Comparison of ENCODE assay signal across 16 cellular contexts in genomic region chr17:36464765-36465088, GRCh38. TPM values are rescaled to one million over a fixed set of nuclear protein-coding genes. Genes with fewer than 3 reads are reported as not detected.
DNase-seq lines count a peak whose midpoint lies in the region; ATAC-seq lines count a peak whose summit lies in the region.
"Had no signal": no experiment of that assay in that cellular context is flagged by ENCODE, and none has a peak within 500 bp of the region (broad histone marks: within the 10 kb centered on the region; RNA-seq: fewer than 3 reads in every experiment).

No MANE protein-coding gene starts in this region.

- no peak overlapping the region for H2BK15ac ChIP-seq in neuronal stem cell (ENCODE audit: low read length)

- H3K4me2 ChIP-seq in neuronal stem cell (ENCODE audit: insufficient read depth, low read length, poor library complexity, severe bottlenecking), result no peak overlapping the region
- H3K4me2 ChIP-seq: A549, BLaER1 had no signal

- no peak overlapping the region for H3K27ac ChIP-seq in neuronal stem cell (replicated peaks; ENCODE audit: low read length)
- H3K27ac ChIP-seq: 22Rv1, A549, BLaER1 had no signal

- no CpG with 5 or more reads among the region's 21 CpGs for WGBS in neuronal stem cell (ENCODE audit: extremely low coverage in 2 of 2, insufficient read length in 2 of 2, insufficient replicate concordance in 1 of 2), 2 donors

- no peak overlapping the region for H3K4ac ChIP-seq in neuronal stem cell (ENCODE audit: low read length)

- no peaks in the 10 kb centered on the region for H3K36me3 ChIP-seq in neuronal stem cell (replicated peaks in 1 of 2; ENCODE audit: control insufficient read depth in 2 of 2, insufficient read depth in 2 of 2, low read length in 2 of 2)
- H3K36me3 ChIP-seq: BLaER1 had no signal

- no peak overlapping the region for H3K14ac ChIP-seq in neuronal stem cell (ENCODE audit: low read length)

- H3K79me1 ChIP-seq in neuronal stem cell (ENCODE audit: low read depth, low read length), result no peaks in the 10 kb centered on the region

- H3K23ac ChIP-seq in neuronal stem cell (ENCODE audit: low read depth, low read length, poor library complexity), result peak overlapping the region; percentile 23

- ATAC-seq in HG03378 (IDR thresholded peaks at IDR 0.05; ENCODE audit: unreplicated experiment) (no peak), GM19023 (IDR thresholded peaks at IDR 0.05; ENCODE audit: unreplicated experiment) (no peak)

- no peak overlapping the region for H3K9ac ChIP-seq in neuronal stem cell (ENCODE audit: low read depth, low read length, poor library complexity)
- H3K9ac ChIP-seq: BLaER1 had no signal

- no peak overlapping the region for H4K8ac ChIP-seq in neuronal stem cell (ENCODE audit: low read depth, low read length)

- H3K4me1 ChIP-seq in neuronal stem cell (ENCODE audit: control insufficient read depth in 2 of 2, insufficient read depth in 1 of 2, low read depth in 1 of 2, low read length in 2 of 2), result peaks cover 0 to 9% of the 10 kb centered on the region in 2 donors
- H3K4me1 ChIP-seq: A549 had no signal

- H3K18ac ChIP-seq in neuronal stem cell (ENCODE audit: low read length), result no peak overlapping the region

- no peak overlapping the region for H2BK120ac ChIP-seq in neuronal stem cell (ENCODE audit: low read depth, low read length)

- no peak overlapping the region for H2AFZ ChIP-seq in neuronal stem cell (ENCODE audit: low read length)

- peaks cover 0 to 39% (median 15%) of the 10 kb centered on the region in 3 experiments for H3K27me3 ChIP-seq in neuronal stem cell (ENCODE audit: control insufficient read depth in 3 of 3, insufficient read depth in 3 of 3, low read depth in 1 of 3, low read length in 3 of 3)
- H3K27me3 ChIP-seq: BLaER1 had no signal

- DNase-seq in DMS53 (lab: John Stamatoyannopoulos, UW) (peak; percentile 11), DMS53 treated with DMSO at 0.1 percent for 48 hours (lab: John Stamatoyannopoulos, UW; ENCODE audit: unreplicated experiment) (no peak), ecto neural progenitor cell (ENCODE audit: low spot score) (peak; percentile 51), iPS-NIHi11 (ENCODE audit: low spot score) (peak; percentile 47), neuronal stem cell (ENCODE audit: low spot score) (no peak), ureter (ENCODE audit: low spot score) (no peak)
- DNase-seq: CD8-positive, alpha-beta T cell; DMS 273 treated with DMSO at 0.1 percent for 48 hours; DMS79; HCEC 1CT; KBM-7 had no signal

- H2AK5ac ChIP-seq in neuronal stem cell (ENCODE audit: low read depth, low read length), result no peak overlapping the region

- no peak overlapping the region for H3K4me3 ChIP-seq in neuronal stem cell (ENCODE audit: low read length in 2 of 2)
- H3K4me3 ChIP-seq: A549, BLaER1 had no signal

- H2BK12ac ChIP-seq in neuronal stem cell (ENCODE audit: low read length), result no peak overlapping the region

- H4K91ac ChIP-seq in neuronal stem cell (ENCODE audit: low read depth, low read length, poor library complexity), result no peak overlapping the region

- H2BK5ac ChIP-seq in neuronal stem cell (ENCODE audit: low read length), result no peak overlapping the region

- H3K9me3 ChIP-seq in neuronal stem cell (replicated peaks in 1 of 2; ENCODE audit: control insufficient read depth in 2 of 2, insufficient read depth in 1 of 2, low read depth in 1 of 2, low read length in 2 of 2), result no peaks in the 10 kb centered on the region
- H3K9me3 ChIP-seq: A549, BLaER1 had no signal

RNA-seq across cellular contexts. Expression of gene ZNHIT3, which starts 21.8 kb away (rescaled TPM):
- 75.4 TPM for polyA plus RNA-seq in neuronal stem cell (2013, experiment 1 of 2)
- polyA plus RNA-seq in neuronal stem cell (2013, experiment 2 of 2), result 77.6 TPM
- 28.7 TPM for total RNA-seq in ureter

Comparison
In these comparisons a context has a peak if more than half of its experiments do, and no peak if none do; other contexts are left out.
1. DNase-seq: peak in DMS53 (single experiment), ecto neural progenitor cell (single experiment) and iPS-NIHi11 (single experiment); none in DMS53 treated with DMSO at 0.1 percent for 48 hours (single experiment), neuronal stem cell (single experiment) and ureter (single experiment).